ENCODE assay signal across 10 cellular contexts in the genomic region with DNA sequence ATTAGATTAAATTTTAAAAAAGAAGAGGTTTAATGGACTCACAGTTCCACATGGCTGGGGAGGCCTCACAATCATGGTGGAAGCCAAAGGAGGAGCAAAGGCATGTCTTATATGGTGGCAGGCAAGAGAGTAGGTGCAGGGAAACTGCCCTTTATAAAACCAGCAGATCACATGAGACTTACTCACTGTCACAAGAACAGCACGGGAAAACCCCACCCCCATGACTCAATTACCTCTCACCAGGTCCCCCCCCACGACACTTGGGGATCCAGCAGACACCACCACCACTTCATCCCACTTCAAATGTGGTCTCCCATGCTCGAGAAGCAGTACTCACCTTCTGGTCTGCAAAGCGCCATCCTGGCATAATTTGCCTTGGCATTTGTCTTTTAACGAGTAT. TPM values are rescaled to one million over a fixed set of nuclear protein-coding genes. Genes with fewer than 3 reads are reported as not detected.
DNase-seq lines count a peak whose midpoint lies in the region; ATAC-seq and TF ChIP-seq lines count a peak whose summit lies in the region.
"Had no signal": no experiment of that assay in that cellular context is flagged by ENCODE, and none has a peak within 500 bp of the region (broad histone marks: within the 10 kb centered on the region; RNA-seq: fewer than 3 reads in every experiment).

No MANE protein-coding gene starts in this region.

- H3K27me3 Mint-ChIP-seq in activated CD8-positive, alpha-beta T cell treated with anti-CD3 and anti-CD28 coated beads for 36 hours: no peaks in the 10 kb centered on the region
- H3K27me3 Mint-ChIP-seq in activated CD8-positive, alpha-beta T cell treated with anti-CD3 and anti-CD28 coated beads, Interleukin-2, amount 10 ng/mL, durations not matched to agents 7 days and 5 days (ENCODE audit: low read depth): no peaks in the 10 kb centered on the region

- in situ Hi-C loops in KBM-7 (cut with MboI; ENCODE audit: low pct_unique_long_range_greater_than_20kb, low sequenced_read_pairs): no loop called here

- DNase-seq in activated CD8-positive, alpha-beta T cell treated with anti-CD3 and anti-CD28 coated beads for 36 hours: peak; percentile 62
- no peak for DNase-seq in activated CD8-positive, alpha-beta T cell treated with anti-CD3 and anti-CD28 coated beads, Interleukin-2, amount 10 ng/mL, durations not matched to agents 7 days and 5 days
- DNase-seq in RKO (ENCODE audit: low spot score) (peak; percentile 53), dermis blood vessel endothelial cell (peak; percentile 19), GF-D8 (lab: John Stamatoyannopoulos, UW) (no peak), KBM-7 (no peak)
- DNase-seq in stimulated activated CD4-positive, alpha-beta T cell treated with anti-CD3 and anti-CD28 coated beads, Interleukin-4, amount 100 ng/mL, for 48 hours (ENCODE audit: low read depth in 2 of 2): peak; percentile 15 to 16

- no peak for TF ChIP-seq CTCF in activated CD8-positive, alpha-beta T cell treated with anti-CD3 and anti-CD28 coated beads for 36 hours (IDR thresholded peaks at IDR 0.05)

- H3K27ac Mint-ChIP-seq in activated CD8-positive, alpha-beta T cell treated with anti-CD3 and anti-CD28 coated beads for 36 hours: no peak overlapping the region
- H3K27ac Mint-ChIP-seq in activated CD8-positive, alpha-beta T cell treated with anti-CD3 and anti-CD28 coated beads, Interleukin-2, amount 10 ng/mL, durations not matched to agents 7 days and 5 days: no peak overlapping the region

- ATAC-seq in activated CD8-positive, alpha-beta T cell treated with anti-CD3 and anti-CD28 coated beads for 36 hours: peak; percentile 24
- ATAC-seq in activated CD8-positive, alpha-beta T cell treated with anti-CD3 and anti-CD28 coated beads, Interleukin-2, amount 10 ng/mL, durations not matched to agents 7 days and 5 days: no peak
- ATAC-seq in HG02623 (IDR thresholded peaks at IDR 0.05; ENCODE audit: unreplicated experiment): no peak

- H3K9me3 Mint-ChIP-seq in activated CD8-positive, alpha-beta T cell treated with anti-CD3 and anti-CD28 coated beads for 36 hours: peaks cover 8% of the 10 kb centered on the region
- no peaks in the 10 kb centered on the region for H3K9me3 Mint-ChIP-seq in activated CD8-positive, alpha-beta T cell treated with anti-CD3 and anti-CD28 coated beads, Interleukin-2, amount 10 ng/mL, durations not matched to agents 7 days and 5 days (ENCODE audit: insufficient read depth)
- H3K9me3 Mint-ChIP-seq: natural killer cell had no signal

- H3K36me3 Mint-ChIP-seq in activated CD8-positive, alpha-beta T cell treated with anti-CD3 and anti-CD28 coated beads for 36 hours (ENCODE audit: low read depth): peaks cover 5% of the 10 kb centered on the region
- peaks cover 12% of the 10 kb centered on the region for H3K36me3 Mint-ChIP-seq in activated CD8-positive, alpha-beta T cell treated with anti-CD3 and anti-CD28 coated beads, Interleukin-2, amount 10 ng/mL, durations not matched to agents 7 days and 5 days (ENCODE audit: low read depth)
- H3K36me3 Mint-ChIP-seq: immature natural killer cell, natural killer cell had no signal

- no peak overlapping the region for H3K4me3 Mint-ChIP-seq in activated CD8-positive, alpha-beta T cell treated with anti-CD3 and anti-CD28 coated beads for 36 hours
- H3K4me3 Mint-ChIP-seq in activated CD8-positive, alpha-beta T cell treated with anti-CD3 and anti-CD28 coated beads, Interleukin-2, amount 10 ng/mL, durations not matched to agents 7 days and 5 days: no peak overlapping the region

- intact Hi-C loops in activated CD8-positive, alpha-beta T cell treated with anti-CD3 and anti-CD28 coated beads for 36 hours (cut with micrococcal nuclease): loop anchor here (5.0 to 10.0 kb wide), 4 partner anchors 191 to 718 kb away; no protein-coding TSS in a partner anchor

- POLR2A ChIA-PET in activated CD8-positive, alpha-beta T cell treated with anti-CD3 and anti-CD28 coated beads for 36 hours (lab: Charles Lee): no interaction called here
- POLR2A ChIA-PET in activated CD8-positive, alpha-beta T cell treated with anti-CD3 and anti-CD28 coated beads, Interleukin-2, amount 10 ng/mL, durations not matched to agents 7 days and 5 days (lab: Charles Lee): interaction anchor here (1.3 kb wide), 1 partner anchor 65 kb away, joined by 8 read pairs; no protein-coding TSS in a partner anchor

- peaks cover 9% of the 10 kb centered on the region for H3K4me1 Mint-ChIP-seq in activated CD8-positive, alpha-beta T cell treated with anti-CD3 and anti-CD28 coated beads for 36 hours (ENCODE audit: low read depth)
- H3K4me1 Mint-ChIP-seq in activated CD8-positive, alpha-beta T cell treated with anti-CD3 and anti-CD28 coated beads, Interleukin-2, amount 10 ng/mL, durations not matched to agents 7 days and 5 days (ENCODE audit: low read depth): peaks cover 8% of the 10 kb centered on the region

- CTCF ChIA-PET in activated CD8-positive, alpha-beta T cell treated with anti-CD3 and anti-CD28 coated beads for 36 hours (lab: Charles Lee): interaction anchor here (0.6 to 2.6 kb wide), 51 partner anchors 9 to 780 kb away, joined by 3 to 27 read pairs (median 5); a partner anchor contains a TSS
- CTCF ChIA-PET in activated CD8-positive, alpha-beta T cell treated with anti-CD3 and anti-CD28 coated beads, Interleukin-2, amount 10 ng/mL, durations not matched to agents 7 days and 5 days (lab: Charles Lee): interaction anchor here (0.6 to 2.8 kb wide), 42 partner anchors 7 to 786 kb away, joined by 3 to 43 read pairs (median 6); a partner anchor contains a TSS

RNA-seq across cellular contexts. Expression of a gene that starts 24.6 kb away (rescaled TPM):
- total RNA-seq in activated CD8-positive, alpha-beta T cell treated with anti-CD3 and anti-CD28 coated beads for 36 hours: 10 to 100 TPM; 20.9 to 23.9 TPM
- total RNA-seq in activated CD8-positive, alpha-beta T cell treated with anti-CD3 and anti-CD28 coated beads, Interleukin-2, amount 10 ng/mL, durations not matched to agents 7 days and 5 days: 10 to 100 TPM; 27.2 to 27.9 TPM
- 1.2 and 3.4 TPM in 2 replicates for total RNA-seq in dermis blood vessel endothelial cell

Comparison
In these comparisons a context has a peak if more than half of its experiments do, and no peak if none do; other contexts are left out.
1. DNase-seq: peak in activated CD8-positive, alpha-beta T cell treated with anti-CD3 and anti-CD28 coated beads for 36 hours (single experiment), RKO (single experiment), dermis blood vessel endothelial cell (single experiment) and stimulated activated CD4-positive, alpha-beta T cell treated with anti-CD3 and anti-CD28 coated beads, Interleukin-4, amount 100 ng/mL, for 48 hours (2 of 2); none in activated CD8-positive, alpha-beta T cell treated with anti-CD3 and anti-CD28 coated beads, Interleukin-2, amount 10 ng/mL, durations not matched to agents 7 days and 5 days (single experiment), GF-D8 (single experiment) and KBM-7 (single experiment).